In the genomic region with DNA sequence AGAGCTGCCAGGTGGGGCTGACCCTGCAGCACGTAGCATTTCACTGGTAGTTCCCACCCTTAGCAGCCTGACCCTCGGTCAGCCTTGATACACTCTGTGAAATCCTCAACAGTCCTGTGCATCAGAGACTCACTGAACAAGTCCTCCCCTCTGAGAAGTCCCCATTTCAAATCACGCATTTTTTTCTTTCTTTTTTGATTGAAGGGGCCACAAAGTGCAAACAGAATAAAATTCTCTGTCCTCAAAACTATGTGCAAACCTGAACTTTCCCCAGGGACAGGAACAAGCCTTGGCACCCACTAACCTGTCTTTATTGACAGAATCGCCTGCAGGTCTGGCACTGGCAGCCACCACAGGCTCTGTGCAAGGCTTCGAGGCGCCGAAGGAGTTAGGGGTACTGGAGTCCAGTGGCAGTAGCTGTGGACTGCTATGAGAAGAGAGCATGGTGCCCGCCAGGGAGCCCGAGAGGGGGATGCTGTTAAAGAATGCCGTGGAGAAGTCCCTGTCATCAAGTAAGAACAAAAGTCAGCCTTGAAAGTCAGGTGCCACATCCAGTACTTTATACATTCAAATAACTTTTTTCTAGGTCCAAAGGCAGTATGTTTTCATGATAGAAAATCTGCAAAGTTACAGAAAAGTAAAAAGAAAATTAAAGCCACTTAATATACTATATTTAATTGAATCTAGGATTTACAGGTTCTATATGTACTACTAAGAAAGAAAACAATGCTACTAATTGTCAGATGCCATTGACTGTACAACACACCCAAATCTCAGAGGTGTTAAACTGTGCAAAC, we compare ENCODE assay signal across 24 cellular contexts.
"Had no signal": no experiment of that assay in that cellular context is flagged by ENCODE, and none has a peak within 500 bp of the region (broad histone marks: within the 10 kb centered on the region; RNA-seq: fewer than 3 reads in every experiment).

No MANE protein-coding gene starts in this region.

- H3K27ac Mint-ChIP-seq: activated CD4-positive, alpha-beta T cell treated with anti-CD3 and anti-CD28 coated beads for 36 hours; activated CD4-positive, alpha-beta T cell treated with anti-CD3 and anti-CD28 coated beads, Interleukin-2, amount 10 ng/mL, durations not matched to agents 24 days and 14 days; activated CD8-positive, alpha-beta T cell treated with anti-CD3 and anti-CD28 coated beads for 36 hours; activated naive CD4-positive, alpha-beta T cell treated with anti-CD3 and anti-CD28 coated beads for 36 hours; activated naive CD4-positive, alpha-beta T cell treated with anti-CD3 and anti-CD28 coated beads, Interleukin-2, amount 50 U/mL, for 24 hours; activated naive CD8-positive, alpha-beta T cell treated with anti-CD3 and anti-CD28 coated beads for 36 hours; activated naive CD8-positive, alpha-beta T cell treated with anti-CD3 and anti-CD28 coated beads, Interleukin-2, amount 50 U/mL, for 24 hours; activated T-helper 1 cell treated with anti-CD3 and anti-CD28 coated beads, Interleukin-12 subunit alpha, Interleukin-12 subunit beta, Interleukin-2, Interleukin-4 antibody, amounts not matched to agents 30 ng/mL and 10 ng/mL and 1 ng/mL, durations not matched to agents 14 hours and 24 hours and 36 hours; activated T-helper 2 cell treated with anti-CD3 and anti-CD28 coated beads, Interferon-gamma antibody, Interleukin-2, Interleukin-4, amounts not matched to agents 10 μg/mL and 5 μg/mL and 100 μg/mL, durations not matched to agents 14 hours and 24 hours and 36 hours; dendritic cell treated with granulocyte-macrophage colony-stimulating factor and Interleukin-4, amounts not matched to agents 40 ng/mL and 50 ng/mL, for 4 days; endodermal cell had no signal

- H3K27me3 Mint-ChIP-seq: activated CD4-positive, alpha-beta T cell treated with anti-CD3 and anti-CD28 coated beads for 36 hours; activated CD4-positive, alpha-beta T cell treated with anti-CD3 and anti-CD28 coated beads, Interleukin-2, amount 10 ng/mL, durations not matched to agents 24 days and 14 days; activated CD8-positive, alpha-beta T cell treated with anti-CD3 and anti-CD28 coated beads for 36 hours; activated naive CD4-positive, alpha-beta T cell treated with anti-CD3 and anti-CD28 coated beads, Interleukin-2, amount 50 U/mL, for 24 hours; activated naive CD8-positive, alpha-beta T cell treated with anti-CD3 and anti-CD28 coated beads for 36 hours; activated naive CD8-positive, alpha-beta T cell treated with anti-CD3 and anti-CD28 coated beads, Interleukin-2, amount 50 U/mL, for 24 hours; dendritic cell treated with granulocyte-macrophage colony-stimulating factor and Interleukin-4, amounts not matched to agents 40 ng/mL and 50 ng/mL, for 4 days had no signal

- DNase-seq: activated CD4-positive, alpha-beta T cell treated with anti-CD3 and anti-CD28 coated beads for 36 hours; activated CD4-positive, alpha-beta T cell treated with anti-CD3 and anti-CD28 coated beads, Interleukin-2, amount 10 ng/mL, durations not matched to agents 24 days and 14 days; activated CD4-positive, CD25-positive, alpha-beta regulatory T cell; activated CD4-positive, CD25-positive, alpha-beta regulatory T cell treated with anti-CD3 and anti-CD28 coated beads, Interleukin-2, amount 50 U/mL, for 72 hours; activated CD8-positive, alpha-beta T cell treated with anti-CD3 and anti-CD28 coated beads for 36 hours; activated effector memory CD4-positive, alpha-beta T cell treated with anti-CD3 and anti-CD28 coated beads, Interleukin-2, amount 50 U/mL, for 16 hours; activated naive CD4-positive, alpha-beta T cell treated with anti-CD3 and anti-CD28 coated beads for 36 hours; activated naive CD8-positive, alpha-beta T cell treated with anti-CD3 and anti-CD28 coated beads for 36 hours; activated naive CD8-positive, alpha-beta T cell treated with anti-CD3 and anti-CD28 coated beads, Interleukin-2, amount 50 U/mL, for 24 hours; activated T-cell treated with anti-CD3 and anti-CD28 coated beads, Interleukin-2, amount 50 U/mL, for 1 hour; activated T-cell treated with anti-CD3 and anti-CD28 coated beads, Interleukin-2, amount 50 U/mL, for 48 hours; amygdala; body of pancreas; caudate nucleus; dorsolateral prefrontal cortex; effector memory CD4-positive, alpha-beta T cell; endodermal cell; foreskin fibroblast; T-helper 2 cell had no signal

- H3K4me3 ChIP-seq: adrenal gland, body of pancreas, dorsolateral prefrontal cortex had no signal

- H3K4me3 Mint-ChIP-seq: activated CD4-positive, alpha-beta T cell treated with anti-CD3 and anti-CD28 coated beads for 36 hours; activated CD4-positive, alpha-beta T cell treated with anti-CD3 and anti-CD28 coated beads, Interleukin-2, amount 10 ng/mL, durations not matched to agents 24 days and 14 days; activated CD8-positive, alpha-beta T cell treated with anti-CD3 and anti-CD28 coated beads for 36 hours; activated naive CD4-positive, alpha-beta T cell treated with anti-CD3 and anti-CD28 coated beads for 36 hours; activated naive CD4-positive, alpha-beta T cell treated with anti-CD3 and anti-CD28 coated beads, Interleukin-2, amount 50 U/mL, for 24 hours; activated naive CD8-positive, alpha-beta T cell treated with anti-CD3 and anti-CD28 coated beads for 36 hours; activated naive CD8-positive, alpha-beta T cell treated with anti-CD3 and anti-CD28 coated beads, Interleukin-2, amount 50 U/mL, for 24 hours; activated T-helper 1 cell treated with anti-CD3 and anti-CD28 coated beads, Interleukin-12 subunit alpha, Interleukin-12 subunit beta, Interleukin-2, Interleukin-4 antibody, amounts not matched to agents 30 ng/mL and 10 ng/mL and 1 ng/mL, durations not matched to agents 14 hours and 24 hours and 36 hours; dendritic cell treated with granulocyte-macrophage colony-stimulating factor and Interleukin-4, amounts not matched to agents 40 ng/mL and 50 ng/mL, for 4 days; endodermal cell had no signal

- H3K9me3 Mint-ChIP-seq: activated CD4-positive, alpha-beta T cell treated with anti-CD3 and anti-CD28 coated beads, Interleukin-2, amount 10 ng/mL, durations not matched to agents 24 days and 14 days; activated CD8-positive, alpha-beta T cell treated with anti-CD3 and anti-CD28 coated beads for 36 hours; activated naive CD4-positive, alpha-beta T cell treated with anti-CD3 and anti-CD28 coated beads for 36 hours; activated naive CD4-positive, alpha-beta T cell treated with anti-CD3 and anti-CD28 coated beads, Interleukin-2, amount 50 U/mL, for 24 hours; activated naive CD8-positive, alpha-beta T cell treated with anti-CD3 and anti-CD28 coated beads for 36 hours; activated naive CD8-positive, alpha-beta T cell treated with anti-CD3 and anti-CD28 coated beads, Interleukin-2, amount 50 U/mL, for 24 hours; activated T-helper 1 cell treated with anti-CD3 and anti-CD28 coated beads, Interleukin-12 subunit alpha, Interleukin-12 subunit beta, Interleukin-2, Interleukin-4 antibody, amounts not matched to agents 30 ng/mL and 10 ng/mL and 1 ng/mL, durations not matched to agents 14 hours and 24 hours and 36 hours; activated T-helper 2 cell treated with anti-CD3 and anti-CD28 coated beads, Interferon-gamma antibody, Interleukin-2, Interleukin-4, amounts not matched to agents 10 μg/mL and 5 μg/mL and 100 μg/mL, durations not matched to agents 14 hours and 24 hours and 36 hours; dendritic cell treated with granulocyte-macrophage colony-stimulating factor and Interleukin-4, amounts not matched to agents 40 ng/mL and 50 ng/mL, for 4 days; endodermal cell had no signal

- H3K4me1 Mint-ChIP-seq: activated CD4-positive, alpha-beta T cell treated with anti-CD3 and anti-CD28 coated beads for 36 hours; activated CD4-positive, alpha-beta T cell treated with anti-CD3 and anti-CD28 coated beads, Interleukin-2, amount 10 ng/mL, durations not matched to agents 24 days and 14 days; activated naive CD4-positive, alpha-beta T cell treated with anti-CD3 and anti-CD28 coated beads, Interleukin-2, amount 50 U/mL, for 24 hours; activated naive CD8-positive, alpha-beta T cell treated with anti-CD3 and anti-CD28 coated beads for 36 hours; activated naive CD8-positive, alpha-beta T cell treated with anti-CD3 and anti-CD28 coated beads, Interleukin-2, amount 50 U/mL, for 24 hours had no signal

- ATAC-seq: activated CD4-positive, alpha-beta T cell treated with anti-CD3 and anti-CD28 coated beads for 36 hours; activated CD8-positive, alpha-beta T cell treated with anti-CD3 and anti-CD28 coated beads for 36 hours; activated naive CD8-positive, alpha-beta T cell treated with anti-CD3 and anti-CD28 coated beads, Interleukin-2, amount 50 U/mL, for 24 hours; body of pancreas had no signal

- H3K9me3 ChIP-seq: adrenal gland, body of pancreas had no signal

- H3K4me1 ChIP-seq: adrenal gland, body of pancreas had no signal

- H3K27ac ChIP-seq: adrenal gland, body of pancreas, dorsolateral prefrontal cortex had no signal

- H3K27me3 ChIP-seq: adrenal gland, body of pancreas, dorsolateral prefrontal cortex had no signal
